Comparison of ENCODE assay signal across 25 cellular contexts in the genomic region with DNA sequence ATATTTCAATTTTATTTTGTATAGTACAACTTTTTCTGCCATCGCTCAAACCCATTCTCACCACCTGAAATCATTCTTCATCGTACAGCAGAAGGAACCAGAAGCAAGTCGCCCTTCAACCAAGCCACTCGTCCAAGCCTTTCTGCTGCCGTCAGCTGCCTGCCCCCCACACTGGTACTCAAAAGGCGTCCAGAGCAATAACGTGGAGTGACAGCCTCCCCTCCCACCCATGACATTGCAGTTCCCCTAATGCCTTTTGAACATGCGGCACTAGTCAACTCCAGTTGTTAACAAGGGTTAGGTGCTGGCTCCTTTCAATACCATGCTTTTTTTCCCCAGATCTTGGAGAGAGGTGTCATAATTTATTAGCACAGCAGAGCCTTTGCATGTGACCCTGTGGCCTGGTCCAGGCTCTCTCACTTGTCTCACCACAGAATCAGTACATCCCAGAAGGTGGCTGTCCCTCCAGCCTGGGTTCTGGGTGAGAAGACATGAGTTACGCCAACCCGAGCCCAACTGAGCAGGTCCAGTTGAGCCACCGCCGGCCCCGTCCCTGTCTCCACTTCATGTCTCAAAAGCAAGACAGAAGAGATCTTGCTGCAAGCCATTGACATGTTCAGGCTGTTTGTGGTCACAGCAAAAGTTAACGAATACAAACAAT. TPM values are rescaled to one million over a fixed set of nuclear protein-coding genes. Genes with fewer than 3 reads are reported as not detected.
"Had no signal": no experiment of that assay in that cellular context is flagged by ENCODE, and none has a peak within 500 bp of the region (broad histone marks: within the 10 kb centered on the region; RNA-seq: fewer than 3 reads in every experiment).

No MANE protein-coding gene starts in this region.

- H3K4me3 ChIP-seq: left ventricle myocardium inferior, lung, psoas muscle, right lobe of liver, smooth muscle cell, tibial nerve, upper lobe of left lung had no signal

- DNase-seq: hippocampal formation; kidney; left ventricle myocardium inferior; mesendoderm; naive B cell; natural killer cell; nephron progenitor cell; nucleus accumbens; psoas muscle; right lobe of liver; stimulated activated CD4-positive, alpha-beta T cell treated with anti-CD3 and anti-CD28 coated beads, Interleukin-1b, Interleukin-23, amount 100 ng/mL, for 48 hours; stimulated activated CD4-positive, alpha-beta T cell treated with anti-CD3 and anti-CD28 coated beads, Interleukin-2, amount 100 ng/mL, for 48 hours; stimulated activated CD4-positive, alpha-beta T cell treated with anti-CD3 and anti-CD28 coated beads, Interleukin-4, amount 100 ng/mL, for 4 hours; stimulated activated CD8-positive, alpha-beta memory T cell treated with anti-CD3 and anti-CD28 coated beads, Interleukin-4, amount 100 ng/mL, for 48 hours; stimulated activated naive CD4-positive, alpha-beta T cell treated with Interleukin-2 at 50 U/mL for 16 hours; stimulated activated naive CD8-positive, alpha-beta T cell treated with anti-CD3 and anti-CD28 coated beads, Interleukin-15, amount 100 ng/mL, for 72 hours; substantia nigra; upper lobe of left lung had no signal

- H3K9me3 Mint-ChIP-seq: natural killer cell; stimulated activated naive CD8-positive, alpha-beta T cell treated with anti-CD3 and anti-CD28 coated beads, Interleukin-15, amount 100 ng/mL, for 72 hours had no signal

- H3K27me3 ChIP-seq: right lobe of liver, tibial nerve, upper lobe of left lung had no signal

- H3K4me3 Mint-ChIP-seq: mesothelial cell of epicardium; naive B cell; natural killer cell; nephron progenitor cell; stimulated activated memory B cell treated with anti-CD40 and anti-IgM and Interleukin-4, amounts not matched to agents 10 μg/mL and 1 μg/mL and 100 μg/mL, for 72 hours; stimulated activated naive CD8-positive, alpha-beta T cell treated with anti-CD3 and anti-CD28 coated beads, Interleukin-15, amount 100 ng/mL, for 72 hours had no signal

- H3K36me3 ChIP-seq: left ventricle myocardium inferior, right lobe of liver, tibial nerve, upper lobe of left lung had no signal

- H3K9me3 ChIP-seq: psoas muscle, right lobe of liver, upper lobe of left lung had no signal

- ATAC-seq: natural killer cell; psoas muscle; right lobe of liver; stimulated activated memory B cell treated with anti-CD40 and anti-IgM and Interleukin-4, amounts not matched to agents 10 μg/mL and 1 μg/mL and 100 μg/mL, for 72 hours; stimulated activated naive CD8-positive, alpha-beta T cell treated with anti-CD3 and anti-CD28 coated beads, Interleukin-15, amount 100 ng/mL, for 72 hours had no signal

- H3K27ac ChIP-seq: left ventricle myocardium inferior, parathyroid adenoma, psoas muscle, right lobe of liver, tibial nerve, upper lobe of left lung had no signal

- H3K27ac Mint-ChIP-seq: mesothelial cell of epicardium; naive B cell; natural killer cell; nephron progenitor cell; stimulated activated memory B cell treated with anti-CD40 and anti-IgM and Interleukin-4, amounts not matched to agents 10 μg/mL and 1 μg/mL and 100 μg/mL, for 72 hours; stimulated activated naive CD8-positive, alpha-beta T cell treated with anti-CD3 and anti-CD28 coated beads, Interleukin-15, amount 100 ng/mL, for 72 hours had no signal

- H3K4me1 ChIP-seq: left ventricle myocardium inferior, parathyroid adenoma, psoas muscle, right lobe of liver, tibial nerve, upper lobe of left lung had no signal

- H3K36me3 Mint-ChIP-seq: mesothelial cell of epicardium; natural killer cell; stimulated activated memory B cell treated with anti-CD40 and anti-IgM and Interleukin-4, amounts not matched to agents 10 μg/mL and 1 μg/mL and 100 μg/mL, for 72 hours had no signal

- H3K4me1 Mint-ChIP-seq: mesothelial cell of epicardium, natural killer cell had no signal

RNA-seq across cellular contexts. Expression of gene UBE2QL1, which starts 50.0 kb away (rescaled TPM):
- total RNA-seq: mononuclear cell, natural killer cell had no signal
